Comparison of ENCODE assay signal across 9 cellular contexts in the genomic region with DNA sequence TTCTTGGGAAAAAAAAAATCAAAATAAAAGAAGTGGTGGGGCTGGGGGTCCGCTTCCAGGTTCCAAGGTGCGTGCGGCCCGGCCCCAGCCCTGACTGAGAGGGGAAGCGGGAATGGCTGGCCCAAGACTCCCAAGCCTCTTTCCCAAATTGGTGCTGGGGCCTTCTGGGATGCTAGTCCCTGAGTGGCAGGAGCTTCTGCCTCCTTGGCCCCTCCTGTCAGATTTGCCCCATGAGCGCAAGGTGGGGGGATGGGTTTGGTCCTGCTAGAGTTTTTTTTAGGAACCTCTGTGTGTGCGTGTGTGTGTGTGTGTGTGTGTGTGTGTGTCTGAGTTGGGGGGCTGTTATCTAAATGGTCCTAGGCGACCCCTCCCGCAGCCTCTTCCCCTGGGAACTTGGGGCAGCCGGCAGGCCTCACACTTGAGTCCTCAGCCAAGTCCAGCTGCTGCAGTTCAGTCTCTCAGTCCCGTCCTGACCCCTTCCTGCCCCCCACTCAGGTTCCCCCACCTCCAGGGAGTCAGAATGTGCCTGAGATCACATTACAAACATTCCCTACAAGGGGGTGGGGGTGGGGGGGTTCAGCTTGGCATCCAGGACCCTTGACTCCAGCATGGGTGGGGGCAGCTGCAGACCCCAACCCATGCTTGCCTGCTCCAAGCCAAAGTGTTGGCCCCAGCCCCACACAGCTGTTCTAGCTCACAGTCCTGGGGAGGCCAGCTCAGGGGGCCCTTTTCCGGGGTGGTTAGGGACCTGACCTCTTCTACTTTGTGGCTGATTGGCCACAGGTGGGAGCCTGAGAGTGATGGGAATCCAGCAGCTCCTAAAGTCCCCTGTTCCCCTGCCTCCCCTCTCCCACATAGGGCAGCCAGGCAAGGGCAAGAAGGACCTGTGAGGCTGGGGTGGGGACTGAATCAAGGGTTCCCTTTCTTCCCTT. TPM values are rescaled to one million over a fixed set of nuclear protein-coding genes. Genes with fewer than 3 reads are reported as not detected.
DNase-seq lines count a peak whose midpoint lies in the region; ATAC-seq and TF ChIP-seq lines count a peak whose summit lies in the region.
"Had no signal": no experiment of that assay in that cellular context is flagged by ENCODE, and none has a peak within 500 bp of the region (broad histone marks: within the 10 kb centered on the region; RNA-seq: fewer than 3 reads in every experiment).

No MANE protein-coding gene starts in this region.

- H3K36me3 ChIP-seq in left ventricle myocardium inferior = no peaks in the 10 kb centered on the region

- H3K9me3 ChIP-seq in T-helper 17 cell (ENCODE audit: control insufficient read depth, low read length, poor library complexity, severe bottlenecking) = no peaks in the 10 kb centered on the region
- no peaks in the 10 kb centered on the region for H3K9me3 ChIP-seq in left ventricle myocardium inferior (replicated peaks)

- H3K4me3 Mint-ChIP-seq in Calu3 (ENCODE audit: low read depth, unreplicated experiment) (peak overlapping the region; percentile 87), T-helper 17 cell (no peak overlapping the region), progenitor cell of endocrine pancreas (ENCODE audit: low read depth) (peak overlapping the region; percentile 83)
- no peak overlapping the region for H3K4me3 Mint-ChIP-seq in stimulated activated naive B cell treated with anti-CD40 and anti-IgM and Interleukin-4, amounts not matched to agents 10 μg/mL and 1 μg/mL and 100 μg/mL, for 72 hours

- peaks cover 57% of the 10 kb centered on the region for H3K4me1 ChIP-seq in left ventricle myocardium inferior

- H3K27me3 ChIP-seq in left ventricle myocardium inferior (ENCODE audit: low read depth) = no peaks in the 10 kb centered on the region

- CTCF ChIA-PET in Calu3 (lab: Charles Lee) = interaction anchor here (0.9 to 1.2 kb wide), 2 partner anchors 9 to 63 kb away, joined by 3 read pairs; no protein-coding TSS in a partner anchor

- H3K9me3 Mint-ChIP-seq in Calu3 (ENCODE audit: low read depth, unreplicated experiment) = no peaks in the 10 kb centered on the region
- H3K9me3 Mint-ChIP-seq in progenitor cell of endocrine pancreas (ENCODE audit: low read depth) = peaks cover 7% of the 10 kb centered on the region
- no peaks in the 10 kb centered on the region for H3K9me3 Mint-ChIP-seq in stimulated activated naive B cell treated with anti-CD40 and anti-IgM and Interleukin-4, amounts not matched to agents 10 μg/mL and 1 μg/mL and 100 μg/mL, for 72 hours

- TF ChIP-seq CTCF in Calu3 (IDR thresholded peaks at IDR 0.05; ENCODE audit: unreplicated experiment) (no peak), left ventricle myocardium inferior (IDR thresholded peaks at IDR 0.05; ENCODE audit: borderline replicate concordance) (no peak), progenitor cell of endocrine pancreas (IDR thresholded peaks at IDR 0.05; ENCODE audit: unreplicated experiment) (no peak)

- H3K36me3 Mint-ChIP-seq in Calu3 (ENCODE audit: insufficient read depth, unreplicated experiment) (peaks cover 33% of the 10 kb centered on the region), T-helper 17 cell (ENCODE audit: low read depth) (no peaks in the 10 kb centered on the region), progenitor cell of endocrine pancreas (ENCODE audit: insufficient read depth) (peaks cover 3% of the 10 kb centered on the region)
- peaks cover 4% of the 10 kb centered on the region in 2 donors for H3K36me3 Mint-ChIP-seq in stimulated activated naive B cell treated with anti-CD40 and anti-IgM and Interleukin-4, amounts not matched to agents 10 μg/mL and 1 μg/mL and 100 μg/mL, for 72 hours

- peak overlapping the region; percentile 89 for H3K27ac ChIP-seq in left ventricle myocardium inferior (replicated peaks)

- H3K27me3 Mint-ChIP-seq in Calu3 (ENCODE audit: unreplicated experiment) (no peaks in the 10 kb centered on the region), T-helper 17 cell (no peaks in the 10 kb centered on the region), progenitor cell of endocrine pancreas (no peaks in the 10 kb centered on the region)
- H3K27me3 Mint-ChIP-seq in stimulated activated naive B cell treated with anti-CD40 and anti-IgM and Interleukin-4, amounts not matched to agents 10 μg/mL and 1 μg/mL and 100 μg/mL, for 72 hours = peaks cover 6 to 14% of the 10 kb centered on the region in 2 donors

- no peak for ATAC-seq in T-helper 17 cell
- ATAC-seq in stimulated activated naive B cell treated with anti-CD40 and anti-IgM and Interleukin-4, amounts not matched to agents 10 μg/mL and 1 μg/mL and 100 μg/mL, for 72 hours (replicated peaks) = no peak
- ATAC-seq in GM21619 (IDR thresholded peaks at IDR 0.05; ENCODE audit: unreplicated experiment) = no peak
- ATAC-seq in HG03039 (IDR thresholded peaks at IDR 0.05; ENCODE audit: unreplicated experiment) = no peak

- intact Hi-C loops in Calu3 (cut with micrococcal nuclease; ENCODE audit: unreplicated experiment) = no loop called here
- intact Hi-C loops in left ventricle myocardium inferior (cut with micrococcal nuclease) = no loop called here

- DNase-seq in Calu3 = no peak
- DNase-seq in T-helper 17 cell = no peak
- no peak for DNase-seq in left ventricle myocardium inferior
- DNase-seq in progenitor cell of endocrine pancreas (ENCODE audit: low spot score, unreplicated experiment) = no peak
- DNase-seq in stimulated activated naive B cell treated with anti-CD40 and anti-IgM and Interleukin-4, amounts not matched to agents 10 μg/mL and 1 μg/mL and 100 μg/mL, for 72 hours = no peak
- DNase-seq in stimulated activated CD4-positive, alpha-beta T cell treated with anti-CD3 and anti-CD28 coated beads, Interleukin-4, amount 100 ng/mL, for 24 hours = no peak
- DNase-seq: NCI-H1694 treated with DMSO at 0.1 percent for 48 hours had no signal

- BruUV-seq in Calu3 (replicated peaks; lab: Mats Ljungman, UMichigan) = no TSS peak

- H3K4me1 Mint-ChIP-seq in Calu3 (ENCODE audit: low read depth, unreplicated experiment) (peaks cover 46% of the 10 kb centered on the region), T-helper 17 cell (peaks cover 18% of the 10 kb centered on the region), progenitor cell of endocrine pancreas (ENCODE audit: low read depth) (peaks cover 17% of the 10 kb centered on the region)
- H3K4me1 Mint-ChIP-seq in stimulated activated naive B cell treated with anti-CD40 and anti-IgM and Interleukin-4, amounts not matched to agents 10 μg/mL and 1 μg/mL and 100 μg/mL, for 72 hours = peaks cover 18 to 55% of the 10 kb centered on the region in 2 donors

- H3K4me3 ChIP-seq in left ventricle myocardium inferior = peak overlapping the region; percentile 88

- H3K27ac Mint-ChIP-seq in Calu3 (ENCODE audit: unreplicated experiment) = peak overlapping the region; percentile 70
- H3K27ac Mint-ChIP-seq in T-helper 17 cell = peak overlapping the region; percentile 57
- no peak overlapping the region for H3K27ac Mint-ChIP-seq in progenitor cell of endocrine pancreas
- H3K27ac Mint-ChIP-seq in stimulated activated naive B cell treated with anti-CD40 and anti-IgM and Interleukin-4, amounts not matched to agents 10 μg/mL and 1 μg/mL and 100 μg/mL, for 72 hours = no peak overlapping the region

RNA-seq across cellular contexts. Expression of gene EFNB1, which starts 4.0 kb away (rescaled TPM):
- total RNA-seq in Calu3 (2022) = 12.6 and 20.7 TPM in 2 replicates
- 1 to 10 TPM; 4.0 to 6.6 TPM for total RNA-seq in T-helper 17 cell
- 14.7 TPM for total RNA-seq in left ventricle myocardium inferior
- 16.9 and 18.0 TPM in 2 replicates for total RNA-seq in progenitor cell of endocrine pancreas

Comparison
In these comparisons a context has a peak if more than half of its experiments do, and no peak if none do; other contexts are left out.
1. H3K27ac Mint-ChIP-seq: peak in Calu3 (single experiment) and T-helper 17 cell (single experiment); none in progenitor cell of endocrine pancreas (single experiment) and stimulated activated naive B cell treated with anti-CD40 and anti-IgM and Interleukin-4, amounts not matched to agents 10 μg/mL and 1 μg/mL and 100 μg/mL, for 72 hours (single experiment).
2. H3K4me3 Mint-ChIP-seq: peak in Calu3 (single experiment) and progenitor cell of endocrine pancreas (single experiment); none in T-helper 17 cell (single experiment) and stimulated activated naive B cell treated with anti-CD40 and anti-IgM and Interleukin-4, amounts not matched to agents 10 μg/mL and 1 μg/mL and 100 μg/mL, for 72 hours (0 of 2).